1 cellular context compared by ENCODE assay signal in the genomic region with DNA sequence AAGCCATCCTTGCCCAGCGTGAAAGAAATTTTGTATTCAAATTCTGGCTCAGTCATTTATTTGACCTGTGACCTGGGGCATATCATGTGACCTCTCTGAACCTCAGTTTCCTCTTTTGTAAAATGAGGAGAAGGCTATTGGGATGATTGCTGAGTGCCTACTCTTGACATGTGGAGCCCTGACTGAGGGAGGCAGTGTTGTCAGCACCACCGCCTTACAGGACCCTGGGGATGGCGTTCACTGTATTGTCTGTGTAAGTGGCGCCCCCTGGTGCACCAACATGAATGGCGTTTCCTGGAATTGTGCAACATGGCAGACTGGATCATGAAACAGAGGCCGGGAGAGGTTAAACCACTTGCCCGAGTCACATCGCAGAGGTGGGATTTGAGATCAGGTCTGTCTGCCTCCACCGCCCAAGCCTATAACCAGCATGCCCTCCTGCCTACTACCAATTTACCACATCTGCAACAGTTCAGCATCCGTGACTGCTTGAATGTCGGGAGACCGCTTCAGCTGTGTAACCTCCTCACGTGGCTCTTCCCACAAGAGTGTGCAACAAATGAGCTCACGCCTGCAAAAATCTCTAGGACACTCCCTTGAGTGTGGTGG.
TF ChIP-seq lines count a peak whose summit lies in the region.

No MANE protein-coding gene starts in this region.

TF ChIP-seq in HEK293, 187 proteins besides CTCF, POLR2A, EP300 and RAD21 (continued from another document and continues in another):
- TF ChIP-seq HIC1 (tag by site-specific recombination; IDR thresholded peaks at IDR 0.05), result no peak
- TF ChIP-seq ZNF248 (tag by site-specific recombination; IDR thresholded peaks at IDR 0.05), result no peak
- no peak for TF ChIP-seq ZNF747 (tag by site-specific recombination; IDR thresholded peaks at IDR 0.05)
- TF ChIP-seq, protein P1, sequence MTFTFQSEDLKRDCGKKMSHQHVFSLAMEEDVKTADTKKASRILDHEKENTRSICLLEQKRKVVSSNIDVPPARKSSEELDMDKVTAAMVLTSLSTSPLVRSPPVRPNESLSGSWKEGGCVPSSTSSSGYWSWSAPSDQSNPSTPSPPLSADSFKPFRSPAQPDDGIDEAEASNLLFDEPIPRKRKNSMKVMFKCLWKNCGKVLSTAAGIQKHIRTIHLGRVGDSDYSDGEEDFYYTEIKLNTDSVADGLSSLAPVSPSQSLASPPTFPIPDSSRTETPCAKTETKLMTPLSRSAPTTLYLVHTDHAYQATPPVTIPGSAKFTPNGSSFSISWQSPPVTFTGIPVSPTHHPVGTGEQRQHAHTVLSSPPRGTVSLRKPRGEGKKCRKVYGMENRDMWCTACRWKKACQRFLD (tag by site-specific recombination; IDR thresholded peaks at IDR 0.05), result no peak
- TF ChIP-seq SALL2 (tag by site-specific recombination; IDR thresholded peaks at IDR 0.05; ENCODE audit: borderline replicate concordance), result no peak
- no peak for TF ChIP-seq PATZ1 (tag by site-specific recombination; IDR thresholded peaks at IDR 0.05)
- TF ChIP-seq ZNF473 (tag by site-specific recombination; IDR thresholded peaks at IDR 0.05), result no peak
- TF ChIP-seq OSR2 (tag by site-specific recombination; IDR thresholded peaks at IDR 0.05), result no peak
- TF ChIP-seq PRDM10 (tag by site-specific recombination; IDR thresholded peaks at IDR 0.05), result peak; percentile 97
- TF ChIP-seq GLI4 (tag by site-specific recombination; IDR thresholded peaks at IDR 0.05), result no peak
- TF ChIP-seq, protein P2, sequence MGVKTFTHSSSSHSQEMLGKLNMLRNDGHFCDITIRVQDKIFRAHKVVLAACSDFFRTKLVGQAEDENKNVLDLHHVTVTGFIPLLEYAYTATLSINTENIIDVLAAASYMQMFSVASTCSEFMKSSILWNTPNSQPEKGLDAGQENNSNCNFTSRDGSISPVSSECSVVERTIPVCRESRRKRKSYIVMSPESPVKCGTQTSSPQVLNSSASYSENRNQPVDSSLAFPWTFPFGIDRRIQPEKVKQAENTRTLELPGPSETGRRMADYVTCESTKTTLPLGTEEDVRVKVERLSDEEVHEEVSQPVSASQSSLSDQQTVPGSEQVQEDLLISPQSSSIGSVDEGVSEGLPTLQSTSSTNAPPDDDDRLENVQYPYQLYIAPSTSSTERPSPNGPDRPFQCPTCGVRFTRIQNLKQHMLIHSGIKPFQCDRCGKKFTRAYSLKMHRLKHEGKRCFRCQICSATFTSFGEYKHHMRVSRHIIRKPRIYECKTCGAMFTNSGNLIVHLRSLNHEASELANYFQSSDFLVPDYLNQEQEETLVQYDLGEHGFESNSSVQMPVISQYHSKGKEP (tag by site-specific recombination; IDR thresholded peaks at IDR 0.05), result no peak
- TF ChIP-seq, protein P3, sequence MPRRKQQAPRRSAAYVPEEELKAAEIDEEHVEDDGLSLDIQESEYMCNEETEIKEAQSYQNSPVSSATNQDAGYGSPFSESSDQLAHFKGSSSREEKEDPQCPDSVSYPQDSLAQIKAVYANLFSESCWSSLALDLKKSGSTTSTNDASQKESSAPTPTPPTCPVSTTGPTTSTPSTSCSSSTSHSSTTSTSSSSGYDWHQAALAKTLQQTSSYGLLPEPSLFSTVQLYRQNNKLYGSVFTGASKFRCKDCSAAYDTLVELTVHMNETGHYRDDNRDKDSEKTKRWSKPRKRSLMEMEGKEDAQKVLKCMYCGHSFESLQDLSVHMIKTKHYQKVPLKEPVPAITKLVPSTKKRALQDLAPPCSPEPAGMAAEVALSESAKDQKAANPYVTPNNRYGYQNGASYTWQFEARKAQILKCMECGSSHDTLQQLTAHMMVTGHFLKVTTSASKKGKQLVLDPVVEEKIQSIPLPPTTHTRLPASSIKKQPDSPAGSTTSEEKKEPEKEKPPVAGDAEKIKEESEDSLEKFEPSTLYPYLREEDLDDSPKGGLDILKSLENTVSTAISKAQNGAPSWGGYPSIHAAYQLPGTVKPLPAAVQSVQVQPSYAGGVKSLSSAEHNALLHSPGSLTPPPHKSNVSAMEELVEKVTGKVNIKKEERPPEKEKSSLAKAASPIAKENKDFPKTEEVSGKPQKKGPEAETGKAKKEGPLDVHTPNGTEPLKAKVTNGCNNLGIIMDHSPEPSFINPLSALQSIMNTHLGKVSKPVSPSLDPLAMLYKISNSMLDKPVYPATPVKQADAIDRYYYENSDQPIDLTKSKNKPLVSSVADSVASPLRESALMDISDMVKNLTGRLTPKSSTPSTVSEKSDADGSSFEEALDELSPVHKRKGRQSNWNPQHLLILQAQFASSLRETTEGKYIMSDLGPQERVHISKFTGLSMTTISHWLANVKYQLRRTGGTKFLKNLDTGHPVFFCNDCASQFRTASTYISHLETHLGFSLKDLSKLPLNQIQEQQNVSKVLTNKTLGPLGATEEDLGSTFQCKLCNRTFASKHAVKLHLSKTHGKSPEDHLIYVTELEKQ (tag by site-specific recombination; IDR thresholded peaks at IDR 0.05; ENCODE audit: borderline replicate concordance), result no peak
- no peak for TF ChIP-seq ZNF449 (tag by site-specific recombination; IDR thresholded peaks at IDR 0.05)
- no peak for TF ChIP-seq ZNF433 (tag by site-specific recombination; IDR thresholded peaks at IDR 0.05; ENCODE audit: low read depth)
- TF ChIP-seq HOXC10 (CRISPR knock-in tag; IDR thresholded peaks at IDR 0.05), result no peak
- no peak for TF ChIP-seq SP2 (tag by site-specific recombination; IDR thresholded peaks at IDR 0.05)
- no peak for TF ChIP-seq ZNF132 (tag by site-specific recombination; IDR thresholded peaks at IDR 0.05; ENCODE audit: borderline replicate concordance)
- peak; percentile 58; the same call in 1 of the 2 replicates for TF ChIP-seq ZNF600 (tag by site-specific recombination; IDR thresholded peaks at IDR 0.05)
- TF ChIP-seq ZNF510 (tag by site-specific recombination; IDR thresholded peaks at IDR 0.05; ENCODE audit: insufficient replicate concordance), result no peak
- TF ChIP-seq, protein P4, sequence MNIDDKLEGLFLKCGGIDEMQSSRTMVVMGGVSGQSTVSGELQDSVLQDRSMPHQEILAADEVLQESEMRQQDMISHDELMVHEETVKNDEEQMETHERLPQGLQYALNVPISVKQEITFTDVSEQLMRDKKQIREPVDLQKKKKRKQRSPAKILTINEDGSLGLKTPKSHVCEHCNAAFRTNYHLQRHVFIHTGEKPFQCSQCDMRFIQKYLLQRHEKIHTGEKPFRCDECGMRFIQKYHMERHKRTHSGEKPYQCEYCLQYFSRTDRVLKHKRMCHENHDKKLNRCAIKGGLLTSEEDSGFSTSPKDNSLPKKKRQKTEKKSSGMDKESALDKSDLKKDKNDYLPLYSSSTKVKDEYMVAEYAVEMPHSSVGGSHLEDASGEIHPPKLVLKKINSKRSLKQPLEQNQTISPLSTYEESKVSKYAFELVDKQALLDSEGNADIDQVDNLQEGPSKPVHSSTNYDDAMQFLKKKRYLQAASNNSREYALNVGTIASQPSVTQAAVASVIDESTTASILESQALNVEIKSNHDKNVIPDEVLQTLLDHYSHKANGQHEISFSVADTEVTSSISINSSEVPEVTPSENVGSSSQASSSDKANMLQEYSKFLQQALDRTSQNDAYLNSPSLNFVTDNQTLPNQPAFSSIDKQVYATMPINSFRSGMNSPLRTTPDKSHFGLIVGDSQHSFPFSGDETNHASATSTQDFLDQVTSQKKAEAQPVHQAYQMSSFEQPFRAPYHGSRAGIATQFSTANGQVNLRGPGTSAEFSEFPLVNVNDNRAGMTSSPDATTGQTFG (tag by site-specific recombination; IDR thresholded peaks at IDR 0.05; ENCODE audit: borderline replicate concordance), result no peak
- TF ChIP-seq ZNF335 (tag by site-specific recombination; conservative IDR thresholded peaks at IDR 0.05), result peak; percentile 43; the same call in 1 of the 2 replicates
- no peak for TF ChIP-seq ZNF514 (tag by site-specific recombination; IDR thresholded peaks at IDR 0.05)
- no peak for TF ChIP-seq ZNF121 (tag by site-specific recombination; IDR thresholded peaks at IDR 0.05)
- TF ChIP-seq ZNF221 (tag by site-specific recombination; IDR thresholded peaks at IDR 0.05; ENCODE audit: borderline replicate concordance), result no peak
- TF ChIP-seq MEIS1 (CRISPR knock-in tag; IDR thresholded peaks at IDR 0.05; ENCODE audit: borderline replicate concordance), result no peak
- TF ChIP-seq GLI2 (tag by site-specific recombination; IDR thresholded peaks at IDR 0.05; ENCODE audit: borderline replicate concordance, low read depth), result no peak
- TF ChIP-seq ZFP69B (tag by site-specific recombination; IDR thresholded peaks at IDR 0.05), result no peak
- TF ChIP-seq, protein P5, sequence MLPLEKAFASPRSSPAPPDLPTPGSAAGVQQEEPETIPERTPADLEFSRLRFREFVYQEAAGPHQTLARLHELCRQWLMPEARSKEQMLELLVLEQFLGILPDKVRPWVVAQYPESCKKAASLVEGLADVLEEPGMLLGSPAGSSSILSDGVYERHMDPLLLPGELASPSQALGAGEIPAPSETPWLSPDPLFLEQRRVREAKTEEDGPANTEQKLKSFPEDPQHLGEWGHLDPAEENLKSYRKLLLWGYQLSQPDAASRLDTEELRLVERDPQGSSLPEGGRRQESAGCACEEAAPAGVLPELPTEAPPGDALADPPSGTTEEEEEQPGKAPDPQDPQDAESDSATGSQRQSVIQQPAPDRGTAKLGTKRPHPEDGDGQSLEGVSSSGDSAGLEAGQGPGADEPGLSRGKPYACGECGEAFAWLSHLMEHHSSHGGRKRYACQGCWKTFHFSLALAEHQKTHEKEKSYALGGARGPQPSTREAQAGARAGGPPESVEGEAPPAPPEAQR (tag by site-specific recombination; IDR thresholded peaks at IDR 0.05), result no peak
- 0 out of 2 replicates have a peak, but pooled peaks have one; percentile 4 for TF ChIP-seq EGR2 (tag by site-specific recombination; IDR thresholded peaks at IDR 0.05; ENCODE audit: low read depth)
- 0 out of 2 replicates have a peak, but pooled peaks have one; percentile 10 for TF ChIP-seq ZNF423 (tag by site-specific recombination; IDR thresholded peaks at IDR 0.05)
- TF ChIP-seq ZNF621 (tag by site-specific recombination; IDR thresholded peaks at IDR 0.05), result no peak
- no peak for TF ChIP-seq ZNF623 (tag by site-specific recombination; IDR thresholded peaks at IDR 0.05)
- TF ChIP-seq ZNF664 (tag by site-specific recombination; IDR thresholded peaks at IDR 0.05), result no peak
- no peak for TF ChIP-seq ZNF157 (tag by site-specific recombination; IDR thresholded peaks at IDR 0.05)
- no peak; the same call in 1 of the 2 replicates for TF ChIP-seq ZNF660 (tag by site-specific recombination; IDR thresholded peaks at IDR 0.05)
